ENCODE assay signal across 22 cellular contexts in the genomic region with DNA sequence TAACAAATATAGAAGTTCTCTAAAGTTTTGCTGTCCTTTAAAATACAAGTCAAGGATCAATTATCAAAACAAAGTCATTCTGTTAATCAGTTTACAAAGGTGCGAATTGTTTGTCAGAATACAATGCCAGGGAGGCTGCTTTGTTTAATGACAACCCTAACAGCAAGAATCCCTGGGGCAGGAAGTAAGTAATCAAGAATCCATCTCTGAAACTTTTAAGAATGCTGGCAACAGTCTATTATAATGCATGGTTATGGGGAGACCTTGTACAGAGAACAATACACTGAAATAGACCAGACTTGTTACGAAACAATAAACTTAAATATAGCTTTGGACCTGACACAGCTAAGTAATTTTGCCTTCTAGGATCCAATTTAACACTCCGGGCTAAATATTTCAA.
DNase-seq lines count a peak whose midpoint lies in the region; ATAC-seq, FAIRE-seq and TF ChIP-seq lines count a peak whose summit lies in the region.
"Had no signal": no experiment of that assay in that cellular context is flagged by ENCODE, and none has a peak within 500 bp of the region (broad histone marks: within the 10 kb centered on the region; RNA-seq: fewer than 3 reads in every experiment).

No MANE protein-coding gene starts in this region.

- TF ChIP-seq CTCF in WTC11 (IDR thresholded peaks at IDR 0.05) (no peak), fibroblast of pulmonary artery (IDR thresholded peaks at IDR 0.05; ENCODE audit: low read length, missing control alignments) (no peak), parathyroid adenoma (IDR thresholded peaks at IDR 0.05) (no peak), pancreas (IDR thresholded peaks at IDR 0.05) (no peak)

- H3K4me1 ChIP-seq in HUES6 (ENCODE audit: control insufficient read depth, insufficient read depth, low read length) = peaks cover 28% of the 10 kb centered on the region
- no peaks in the 10 kb centered on the region for H3K4me1 ChIP-seq in parathyroid adenoma
- H3K4me1 ChIP-seq in pancreas = peaks cover 0 to under 1% (median 0%) of the 10 kb centered on the region in 3 donors

- ATAC-seq in WTC11 (peak; percentile 60), GM18868 (IDR thresholded peaks at IDR 0.05; ENCODE audit: unreplicated experiment) (no peak), pancreas (no peak)
- ATAC-seq: K562, PC-3 had no signal

- POLR2A ChIA-PET in WTC11 (lab: Charles Lee) = no interaction called here

- intact Hi-C loops in pancreas (cut with DNase I) = no loop called here

- 71 to 78% methylated on average over 3 of the region's 3 CpGs for WGBS in pancreas, 2 donors

- H3K9ac ChIP-seq in HUES6 (ENCODE audit: low read length) (no peak overlapping the region), parathyroid adenoma (no peak overlapping the region)

- H3K9me3 ChIP-seq in HUES6 (ENCODE audit: control insufficient read depth, insufficient read depth, low read depth, low read length) (peaks cover 5% of the 10 kb centered on the region; the same call in 1 of the 2 replicates), parathyroid adenoma (ENCODE audit: control insufficient read depth, low read length) (no peaks in the 10 kb centered on the region), pancreas (no peaks in the 10 kb centered on the region)
- H3K9me3 ChIP-seq: HAP-1, SJSA1 had no signal

- peaks cover 4% of the 10 kb centered on the region; the same call in 1 of the 2 replicates for H3K36me3 Mint-ChIP-seq in WTC11
- H3K36me3 Mint-ChIP-seq: CD4-positive, CD25-positive, alpha-beta regulatory T cell had no signal

- H3K79me2 ChIP-seq in parathyroid adenoma = no peaks in the 10 kb centered on the region

- no peak overlapping the region for H3K27ac Mint-ChIP-seq in WTC11
- H3K27ac Mint-ChIP-seq: B cell; CD4-positive, CD25-positive, alpha-beta regulatory T cell had no signal

- H3K27ac ChIP-seq in HUES6 (ENCODE audit: low read depth, low read length) (peak overlapping the region; percentile 22; the same call in 1 of the 2 replicates), parathyroid adenoma (peak overlapping the region; percentile 16), pancreas (no peak overlapping the region)
- H3K27ac ChIP-seq: HL-60, RWPE1, SJSA1 had no signal

- CTCF ChIA-PET in WTC11 (lab: Charles Lee) = interaction anchor here (0.8 kb wide), 1 partner anchor 185 kb away, joined by 3 read pairs; no protein-coding TSS in a partner anchor

- H3K27me3 Mint-ChIP-seq in WTC11 (ENCODE audit: low read depth) = no peaks in the 10 kb centered on the region
- H3K27me3 Mint-ChIP-seq: B cell; CD4-positive, CD25-positive, alpha-beta regulatory T cell had no signal

- peaks cover 5% of the 10 kb centered on the region for H3K9me3 Mint-ChIP-seq in WTC11

- H3K36me3 ChIP-seq in HUES6 (ENCODE audit: control insufficient read depth, insufficient read depth, low read length) (no peaks in the 10 kb centered on the region), parathyroid adenoma (ENCODE audit: control insufficient read depth, insufficient read depth, low read length) (no peaks in the 10 kb centered on the region), pancreas (no peaks in the 10 kb centered on the region)
- H3K36me3 ChIP-seq: HAP-1, SJSA1 had no signal

- no peak overlapping the region; the same call in 1 of the 2 replicates for H3K4me3 Mint-ChIP-seq in WTC11
- H3K4me3 Mint-ChIP-seq: B cell; CD4-positive, CD25-positive, alpha-beta regulatory T cell had no signal

- H2AFZ ChIP-seq in parathyroid adenoma = no peak overlapping the region

- no peak for FAIRE-seq in pancreas (lab: Jason Lieb, UNC)
- FAIRE-seq: HTR-8/SVneo, K562 had no signal

- H3K4me1 Mint-ChIP-seq in WTC11 = peaks cover 33% of the 10 kb centered on the region
- H3K4me1 Mint-ChIP-seq: B cell; CD4-positive, CD25-positive, alpha-beta regulatory T cell had no signal

- H3K4me3 ChIP-seq in HUES6 (ENCODE audit: low read depth, low read length) (no peak overlapping the region), fibroblast of pulmonary artery (replicated peaks; ENCODE audit: low read depth, low read length) (no peak overlapping the region), parathyroid adenoma (ENCODE audit: low read depth, low read length) (no peak overlapping the region), pancreas (no peak overlapping the region)
- H3K4me3 ChIP-seq: HAP-1, K562, SJSA1 had no signal

- DNase-seq in WTC11 (ENCODE audit: low spot score) = no peak
- DNase-seq in fibroblast of pulmonary artery (ENCODE audit: low read depth) = peak; percentile 58
- no peak for DNase-seq in HuH-7.5 (ENCODE audit: low spot score)
- DNase-seq in pancreas = no peak
- DNase-seq: CD4-positive, CD25-positive, alpha-beta regulatory T cell; DMS53; NCI-H1436; NCI-H2029; NCI-H2171 treated with DMSO at 0.1 percent for 48 hours; NCI-H446 treated with DMSO at 0.1 percent for 48 hours; NCI-H774; PC-3 had no signal

- no peak overlapping the region for H3K4me2 ChIP-seq in parathyroid adenoma (ENCODE audit: low read length)

- H3K27me3 ChIP-seq in HUES6 (ENCODE audit: control insufficient read depth, insufficient read depth, low read length) = no peaks in the 10 kb centered on the region
- no peaks in the 10 kb centered on the region for H3K27me3 ChIP-seq in parathyroid adenoma (ENCODE audit: control insufficient read depth, insufficient read depth, low read length)
- no peaks in the 10 kb centered on the region for H3K27me3 ChIP-seq in pancreas
- H3K27me3 ChIP-seq: SJSA1 had no signal

TF ChIP-seq in WTC11, 78 proteins besides CTCF, POLR2A, EP300 and RAD21 (continues in another document):
- TF ChIP-seq ZNF263 (CRISPR knock-in tag; IDR thresholded peaks at IDR 0.05; ENCODE audit: low read depth) (no peak), ZNF121 (CRISPR knock-in tag; IDR thresholded peaks at IDR 0.05) (no peak), ZBTB21 (CRISPR knock-in tag; IDR thresholded peaks at IDR 0.05; ENCODE audit: borderline replicate concordance) (no peak), SMAD3 (CRISPR knock-in tag; IDR thresholded peaks at IDR 0.05; ENCODE audit: borderline replicate concordance) (no peak), JUN (CRISPR knock-in tag; IDR thresholded peaks at IDR 0.05) (no peak), ZNF423 (CRISPR knock-in tag; IDR thresholded peaks at IDR 0.05) (no peak)
- TF ChIP-seq, protein P1, sequence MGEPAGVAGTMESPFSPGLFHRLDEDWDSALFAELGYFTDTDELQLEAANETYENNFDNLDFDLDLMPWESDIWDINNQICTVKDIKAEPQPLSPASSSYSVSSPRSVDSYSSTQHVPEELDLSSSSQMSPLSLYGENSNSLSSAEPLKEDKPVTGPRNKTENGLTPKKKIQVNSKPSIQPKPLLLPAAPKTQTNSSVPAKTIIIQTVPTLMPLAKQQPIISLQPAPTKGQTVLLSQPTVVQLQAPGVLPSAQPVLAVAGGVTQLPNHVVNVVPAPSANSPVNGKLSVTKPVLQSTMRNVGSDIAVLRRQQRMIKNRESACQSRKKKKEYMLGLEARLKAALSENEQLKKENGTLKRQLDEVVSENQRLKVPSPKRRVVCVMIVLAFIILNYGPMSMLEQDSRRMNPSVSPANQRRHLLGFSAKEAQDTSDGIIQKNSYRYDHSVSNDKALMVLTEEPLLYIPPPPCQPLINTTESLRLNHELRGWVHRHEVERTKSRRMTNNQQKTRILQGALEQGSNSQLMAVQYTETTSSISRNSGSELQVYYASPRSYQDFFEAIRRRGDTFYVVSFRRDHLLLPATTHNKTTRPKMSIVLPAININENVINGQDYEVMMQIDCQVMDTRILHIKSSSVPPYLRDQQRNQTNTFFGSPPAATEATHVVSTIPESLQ (CRISPR knock-in tag; IDR thresholded peaks at IDR 0.05) = no peak
- TF ChIP-seq, protein P2, sequence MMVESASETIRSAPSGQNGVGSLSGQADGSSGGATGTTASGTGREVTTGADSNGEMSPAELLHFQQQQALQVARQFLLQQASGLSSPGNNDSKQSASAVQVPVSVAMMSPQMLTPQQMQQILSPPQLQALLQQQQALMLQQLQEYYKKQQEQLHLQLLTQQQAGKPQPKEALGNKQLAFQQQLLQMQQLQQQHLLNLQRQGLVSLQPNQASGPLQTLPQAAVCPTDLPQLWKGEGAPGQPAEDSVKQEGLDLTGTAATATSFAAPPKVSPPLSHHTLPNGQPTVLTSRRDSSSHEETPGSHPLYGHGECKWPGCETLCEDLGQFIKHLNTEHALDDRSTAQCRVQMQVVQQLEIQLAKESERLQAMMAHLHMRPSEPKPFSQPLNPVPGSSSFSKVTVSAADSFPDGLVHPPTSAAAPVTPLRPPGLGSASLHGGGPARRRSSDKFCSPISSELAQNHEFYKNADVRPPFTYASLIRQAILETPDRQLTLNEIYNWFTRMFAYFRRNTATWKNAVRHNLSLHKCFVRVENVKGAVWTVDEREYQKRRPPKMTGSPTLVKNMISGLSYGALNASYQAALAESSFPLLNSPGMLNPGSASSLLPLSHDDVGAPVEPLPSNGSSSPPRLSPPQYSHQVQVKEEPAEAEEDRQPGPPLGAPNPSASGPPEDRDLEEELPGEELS (CRISPR knock-in tag; IDR thresholded peaks at IDR 0.05) = no peak
- TF ChIP-seq, protein P3, sequence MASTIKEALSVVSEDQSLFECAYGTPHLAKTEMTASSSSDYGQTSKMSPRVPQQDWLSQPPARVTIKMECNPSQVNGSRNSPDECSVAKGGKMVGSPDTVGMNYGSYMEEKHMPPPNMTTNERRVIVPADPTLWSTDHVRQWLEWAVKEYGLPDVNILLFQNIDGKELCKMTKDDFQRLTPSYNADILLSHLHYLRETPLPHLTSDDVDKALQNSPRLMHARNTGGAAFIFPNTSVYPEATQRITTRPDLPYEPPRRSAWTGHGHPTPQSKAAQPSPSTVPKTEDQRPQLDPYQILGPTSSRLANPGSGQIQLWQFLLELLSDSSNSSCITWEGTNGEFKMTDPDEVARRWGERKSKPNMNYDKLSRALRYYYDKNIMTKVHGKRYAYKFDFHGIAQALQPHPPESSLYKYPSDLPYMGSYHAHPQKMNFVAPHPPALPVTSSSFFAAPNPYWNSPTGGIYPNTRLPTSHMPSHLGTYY (CRISPR knock-in tag; IDR thresholded peaks at IDR 0.05) = no peak
- TF ChIP-seq, protein P4, sequence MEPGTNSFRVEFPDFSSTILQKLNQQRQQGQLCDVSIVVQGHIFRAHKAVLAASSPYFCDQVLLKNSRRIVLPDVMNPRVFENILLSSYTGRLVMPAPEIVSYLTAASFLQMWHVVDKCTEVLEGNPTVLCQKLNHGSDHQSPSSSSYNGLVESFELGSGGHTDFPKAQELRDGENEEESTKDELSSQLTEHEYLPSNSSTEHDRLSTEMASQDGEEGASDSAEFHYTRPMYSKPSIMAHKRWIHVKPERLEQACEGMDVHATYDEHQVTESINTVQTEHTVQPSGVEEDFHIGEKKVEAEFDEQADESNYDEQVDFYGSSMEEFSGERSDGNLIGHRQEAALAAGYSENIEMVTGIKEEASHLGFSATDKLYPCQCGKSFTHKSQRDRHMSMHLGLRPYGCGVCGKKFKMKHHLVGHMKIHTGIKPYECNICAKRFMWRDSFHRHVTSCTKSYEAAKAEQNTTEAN (CRISPR knock-in tag; IDR thresholded peaks at IDR 0.05) = no peak

Comparison
In these comparisons a context has a peak if more than half of its experiments do, and no peak if none do; other contexts are left out.
1. H3K27ac ChIP-seq: peak in HUES6 (single experiment) and parathyroid adenoma (single experiment); none in pancreas (0 of 4).